In the genomic region with DNA sequence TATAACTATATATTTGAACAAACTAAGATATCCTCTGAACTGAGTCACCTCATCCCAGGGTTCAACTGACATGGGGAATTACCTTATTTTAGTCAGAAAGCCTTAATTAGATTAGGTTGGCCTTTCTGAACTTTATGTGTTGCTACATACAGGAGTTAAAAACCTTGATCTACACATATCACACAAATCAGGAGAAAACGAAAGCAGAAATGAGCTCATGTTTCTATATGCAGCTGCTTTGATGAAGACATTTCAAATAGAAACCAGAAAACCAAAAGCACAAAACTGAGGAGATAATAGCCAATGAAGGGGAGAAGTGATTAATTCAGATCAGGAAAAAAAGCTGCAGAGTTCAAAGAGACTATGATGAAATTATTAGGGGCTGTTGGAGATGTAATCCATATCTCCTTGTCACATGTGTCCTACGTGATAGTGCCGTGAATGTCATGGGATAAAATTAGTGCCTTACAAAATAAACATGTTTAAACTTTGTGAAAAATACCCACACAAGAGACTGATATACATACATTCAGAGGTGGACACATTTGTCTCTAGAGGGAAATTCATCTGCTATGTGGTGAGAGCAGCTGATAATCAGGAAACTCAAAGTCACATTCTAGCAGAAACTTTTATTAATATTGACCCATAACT, we compare ENCODE assay signal across 8 cellular contexts.
DNase-seq lines count a peak whose midpoint lies in the region; ATAC-seq and TF ChIP-seq lines count a peak whose summit lies in the region.

No MANE protein-coding gene starts in this region.

- no peaks in the 10 kb centered on the region for H3K4me1 ChIP-seq in smooth muscle cell (ENCODE audit: low read depth)

- H3K9me3 Mint-ChIP-seq in activated CD8-positive, alpha-beta T cell treated with anti-CD3 and anti-CD28 coated beads, Interleukin-2, amount 10 ng/mL, durations not matched to agents 7 days and 5 days (ENCODE audit: insufficient read depth), result no peaks in the 10 kb centered on the region
- peaks cover 0 to 3% (median 0%) of the 10 kb centered on the region in 7 donors for H3K9me3 Mint-ChIP-seq in CD14-positive monocyte

- H3K27ac ChIP-seq in smooth muscle cell (ENCODE audit: low read depth), result no peak overlapping the region

- H4K20me1 ChIP-seq in smooth muscle cell (ENCODE audit: low read depth), result no peaks in the 10 kb centered on the region

- no peak overlapping the region for H3K9ac ChIP-seq in smooth muscle cell (ENCODE audit: low read depth)

- ATAC-seq in GM19328 (IDR thresholded peaks at IDR 0.05; ENCODE audit: unreplicated experiment) (peak; percentile 64), HG03175 (IDR thresholded peaks at IDR 0.05; ENCODE audit: unreplicated experiment) (peak; percentile 72)
- ATAC-seq in activated CD8-positive, alpha-beta T cell treated with anti-CD3 and anti-CD28 coated beads, Interleukin-2, amount 10 ng/mL, durations not matched to agents 7 days and 5 days, result peak; percentile 89

- H3K4me1 Mint-ChIP-seq in activated CD8-positive, alpha-beta T cell treated with anti-CD3 and anti-CD28 coated beads, Interleukin-2, amount 10 ng/mL, durations not matched to agents 7 days and 5 days (ENCODE audit: low read depth), result peaks cover 3% of the 10 kb centered on the region
- H3K4me1 Mint-ChIP-seq in CD14-positive monocyte, result peaks cover 11% of the 10 kb centered on the region

- no peak overlapping the region for H2AFZ ChIP-seq in smooth muscle cell (ENCODE audit: low read depth)

- POLR2A ChIA-PET in activated CD8-positive, alpha-beta T cell treated with anti-CD3 and anti-CD28 coated beads, Interleukin-2, amount 10 ng/mL, durations not matched to agents 7 days and 5 days (lab: Charles Lee), result interaction anchor here (0.5 to 0.7 kb wide), 2 partner anchors 24 to 183 kb away, joined by 3 read pairs; no protein-coding TSS in a partner anchor

- H3K9me3 ChIP-seq in smooth muscle cell (replicated peaks; ENCODE audit: low read depth), result no peaks in the 10 kb centered on the region

- H3K36me3 ChIP-seq in smooth muscle cell (ENCODE audit: low read depth), result no peaks in the 10 kb centered on the region

- H3K27me3 ChIP-seq in smooth muscle cell (ENCODE audit: low read depth), result no peaks in the 10 kb centered on the region

- WGBS in smooth muscle cell (ENCODE audit: low lambda C conversion rate), result 87% methylated on average over 3 of the region's 3 CpGs

- H3K4me3 Mint-ChIP-seq in activated CD8-positive, alpha-beta T cell treated with anti-CD3 and anti-CD28 coated beads, Interleukin-2, amount 10 ng/mL, durations not matched to agents 7 days and 5 days, result no peak overlapping the region
- no peak overlapping the region for H3K4me3 Mint-ChIP-seq in CD14-positive monocyte

- no peak overlapping the region for H3K4me2 ChIP-seq in smooth muscle cell

- no peaks in the 10 kb centered on the region for H3K79me2 ChIP-seq in smooth muscle cell (ENCODE audit: low read depth)

- H3F3A ChIP-seq in smooth muscle cell (ENCODE audit: low read depth), result no peaks in the 10 kb centered on the region

- no peak for TF ChIP-seq CTCF in GM12865 (IDR thresholded peaks at IDR 0.05; ENCODE audit: insufficient read depth, low read depth, low read length, missing control alignments)
- TF ChIP-seq CTCF in CD14-positive monocyte (IDR thresholded peaks at IDR 0.05), result no peak
- TF ChIP-seq CTCF in smooth muscle cell (IDR thresholded peaks at IDR 0.05; ENCODE audit: borderline replicate concordance, insufficient read depth, poor library complexity, severe bottlenecking), result no peak

- DNase-seq in GM12865 (ENCODE audit: low read depth), result peak; percentile 68
- no peak for DNase-seq in activated CD8-positive, alpha-beta T cell treated with anti-CD3 and anti-CD28 coated beads, Interleukin-2, amount 10 ng/mL, durations not matched to agents 7 days and 5 days
- no peak for DNase-seq in CD14-positive monocyte (ENCODE audit: low spot score)
- no peak for DNase-seq in smooth muscle cell (lab: John Stamatoyannopoulos, UW; ENCODE audit: unreplicated experiment)
- DNase-seq in D341Med (ENCODE audit: low spot score), result no peak
- DNase-seq in GM19240 (ENCODE audit: insufficient read length, low spot score), result no peak

- H3K36me3 Mint-ChIP-seq in activated CD8-positive, alpha-beta T cell treated with anti-CD3 and anti-CD28 coated beads, Interleukin-2, amount 10 ng/mL, durations not matched to agents 7 days and 5 days (ENCODE audit: low read depth), result no peaks in the 10 kb centered on the region
- H3K36me3 Mint-ChIP-seq in CD14-positive monocyte, result no peaks in the 10 kb centered on the region

- H3K4me3 ChIP-seq in GM12865 (ENCODE audit: low read depth, low read length) (peak overlapping the region; percentile 44), smooth muscle cell (no peak overlapping the region)

- CTCF ChIA-PET in activated CD8-positive, alpha-beta T cell treated with anti-CD3 and anti-CD28 coated beads, Interleukin-2, amount 10 ng/mL, durations not matched to agents 7 days and 5 days (lab: Charles Lee), result interaction anchor here (0.6 to 3.2 kb wide), 10 partner anchors 10 to 338 kb away, joined by 3 to 13 read pairs (median 4); no protein-coding TSS in a partner anchor

- H3K27me3 Mint-ChIP-seq in activated CD8-positive, alpha-beta T cell treated with anti-CD3 and anti-CD28 coated beads, Interleukin-2, amount 10 ng/mL, durations not matched to agents 7 days and 5 days (ENCODE audit: low read depth), result no peaks in the 10 kb centered on the region
- H3K27me3 Mint-ChIP-seq in CD14-positive monocyte (ENCODE audit: low read depth in 3 of 3), result no peaks in the 10 kb centered on the region

- H3K27ac Mint-ChIP-seq in activated CD8-positive, alpha-beta T cell treated with anti-CD3 and anti-CD28 coated beads, Interleukin-2, amount 10 ng/mL, durations not matched to agents 7 days and 5 days, result no peak overlapping the region
- no peak overlapping the region for H3K27ac Mint-ChIP-seq in CD14-positive monocyte

- intact Hi-C loops in CD14-positive monocyte (cut with micrococcal nuclease), result no loop called here
